Comparison of ENCODE assay signal across 20 cellular contexts in genomic region chr17:21165922-21166598, GRCh38. TPM values are rescaled to one million over a fixed set of nuclear protein-coding genes. Genes with fewer than 3 reads are reported as not detected.
A peak's percentile ranks its signal among the peaks of the same experiment; 100 is the strongest.
DNase-seq lines count a peak whose midpoint lies in the region; ATAC-seq and TF ChIP-seq lines count a peak whose summit lies in the region.
"Had no signal": no experiment of that assay in that cellular context is flagged by ENCODE, and none has a peak within 500 bp of the region (broad histone marks: within the 10 kb centered on the region; RNA-seq: fewer than 3 reads in every experiment).

No MANE protein-coding gene starts in this region.

- H3K9me2 ChIP-seq in PC-3 (replicated peaks; ENCODE audit: low read length), result no peaks in the 10 kb centered on the region

- no peak for TF ChIP-seq CTCF in left ventricle myocardium inferior (IDR thresholded peaks at IDR 0.05; ENCODE audit: borderline replicate concordance)
- TF ChIP-seq CTCF in osteoblast (IDR thresholded peaks at IDR 0.05; ENCODE audit: extremely low read depth, low read depth, low read length), result no peak
- no peak for TF ChIP-seq CTCF in transverse colon (IDR thresholded peaks at IDR 0.05)
- TF ChIP-seq CTCF in brain microvascular endothelial cell (IDR thresholded peaks at IDR 0.05; ENCODE audit: low read depth, low read length, missing control alignments), result no peak
- TF ChIP-seq CTCF in PC-3 (conservative IDR thresholded peaks at IDR 0.05; ENCODE audit: low read depth, low read length), result no peak

- H3K27me3 ChIP-seq in left ventricle myocardium inferior (ENCODE audit: low read depth) (no peaks in the 10 kb centered on the region), osteoblast (ENCODE audit: insufficient read depth, low read length) (no peaks in the 10 kb centered on the region), transverse colon (no peaks in the 10 kb centered on the region), brain microvascular endothelial cell (replicated peaks) (no peaks in the 10 kb centered on the region), PC-3 (ENCODE audit: low read length) (no peaks in the 10 kb centered on the region)
- H3K27me3 ChIP-seq: foreskin keratinocyte, neutrophil had no signal

- H3K4me3 ChIP-seq in left ventricle myocardium inferior (peak overlapping the region; percentile 57), osteoblast (ENCODE audit: insufficient read depth, low read length) (no peak overlapping the region), transverse colon (no peak overlapping the region), brain microvascular endothelial cell (ENCODE audit: low read depth, low read length) (no peak overlapping the region), PC-3 (ENCODE audit: low read length) (no peak overlapping the region)

- TF ChIP-seq POLR2A in transverse colon (IDR thresholded peaks at IDR 0.05), result no peak

- TF ChIP-seq EP300 in transverse colon (IDR thresholded peaks at IDR 0.05; ENCODE audit: low read depth), result no peak

- H3K9ac ChIP-seq in PC-3 (ENCODE audit: low read length), result no peak overlapping the region

- H4K20me1 ChIP-seq in osteoblast (ENCODE audit: insufficient read depth, low read length), result no peaks in the 10 kb centered on the region
- H4K20me1 ChIP-seq in PC-3 (ENCODE audit: low read length), result no peaks in the 10 kb centered on the region

- 82 to 90% methylated on average over 7 to 11 of the region's 11 CpGs for WGBS in transverse colon (ENCODE audit: low coverage in 1 of 2), 2 donors

- no TSS peak for BruUV-seq in PC-3 (replicated peaks; lab: Mats Ljungman, UMichigan)

- H3K79me2 ChIP-seq in osteoblast (ENCODE audit: insufficient read depth, low read length) (peaks cover 22% of the 10 kb centered on the region), PC-3 (ENCODE audit: low read length) (no peaks in the 10 kb centered on the region)

- H3K9me3 ChIP-seq in left ventricle myocardium inferior (replicated peaks) (no peaks in the 10 kb centered on the region), osteoblast (ENCODE audit: low read depth, low read length) (no peaks in the 10 kb centered on the region), transverse colon (no peaks in the 10 kb centered on the region), PC-3 (ENCODE audit: low read length) (no peaks in the 10 kb centered on the region)
- H3K9me3 ChIP-seq: neutrophil had no signal

- DNase-seq in caudate nucleus (lab: John Stamatoyannopoulos, UW) (no peak), left ventricle myocardium inferior (peak; percentile 80), osteoblast (ENCODE audit: insufficient read length, low spot score, missing footprints) (no peak), transverse colon (no peak), brain microvascular endothelial cell (no peak), NCI-H526 (lab: John Stamatoyannopoulos, UW) (no peak), NCI-H2107 treated with DMSO at 0.1 percent for 48 hours (lab: John Stamatoyannopoulos, UW; ENCODE audit: unreplicated experiment) (no peak), PC-3 (no peak)
- DNase-seq: activated B cell treated with CpG ODN at 0.5 μM for 24 hours; activated CD8-positive, alpha-beta memory T cell treated with anti-CD3 and anti-CD28 coated beads, Interleukin-2, amount 10 ng/mL, durations not matched to agents 7 days and 5 days; activated naive CD4-positive, alpha-beta T cell; effector memory CD4-positive, alpha-beta T cell; foreskin keratinocyte; KG1; NCI-H1105 treated with DMSO at 0.1 percent for 48 hours; SHP77 treated with DMSO at 0.1 percent for 48 hours; stimulated activated naive B cell treated with anti-CD40 and anti-IgM and Interleukin-4, amounts not matched to agents 10 μg/mL and 1 μg/mL and 100 μg/mL, for 72 hours; T-helper 2 cell had no signal

- peaks cover 81% of the 10 kb centered on the region for H3K4me1 ChIP-seq in left ventricle myocardium inferior
- H3K4me1 ChIP-seq in osteoblast (ENCODE audit: insufficient read depth, low read length), result peaks cover 37% of the 10 kb centered on the region
- peaks cover 11 to 43% (median 23%) of the 10 kb centered on the region in 4 donors for H3K4me1 ChIP-seq in transverse colon
- H3K4me1 ChIP-seq in PC-3 (ENCODE audit: insufficient read depth, low read length), result 0 out of 2 replicates have a peak, but pooled peaks cover 6% of the 10 kb centered on the region
- H3K4me1 ChIP-seq: foreskin keratinocyte had no signal

- CTCF ChIA-PET in PC-3 (lab: Charles Lee), result no interaction called here

- H3K27ac ChIP-seq in caudate nucleus (ENCODE audit: low read depth, low read length) (peak overlapping the region; percentile 41), left ventricle myocardium inferior (replicated peaks) (peak overlapping the region; percentile 91), osteoblast (ENCODE audit: low read depth, low read length) (peak overlapping the region; percentile 87), transverse colon (peak overlapping the region; percentile 69 to 73 (median 70)), brain microvascular endothelial cell (no peak overlapping the region), PC-3 (ENCODE audit: low read length) (no peak overlapping the region)
- H3K27ac ChIP-seq: foreskin keratinocyte, HL-60, neutrophil had no signal

- H3K36me3 ChIP-seq in left ventricle myocardium inferior (no peaks in the 10 kb centered on the region), osteoblast (ENCODE audit: insufficient read depth, low read length) (no peaks in the 10 kb centered on the region), transverse colon (no peaks in the 10 kb centered on the region), brain microvascular endothelial cell (replicated peaks) (no peaks in the 10 kb centered on the region), PC-3 (ENCODE audit: low read depth, low read length) (no peaks in the 10 kb centered on the region)
- H3K36me3 ChIP-seq: neutrophil had no signal

- peak overlapping the region; percentile 19 for H2AFZ ChIP-seq in osteoblast (ENCODE audit: low read length)
- H2AFZ ChIP-seq in PC-3 (ENCODE audit: low read length), result no peak overlapping the region

- H3F3A ChIP-seq in PC-3 (ENCODE audit: low read length, unreplicated experiment), result no peaks in the 10 kb centered on the region

- intact Hi-C loops in left ventricle myocardium inferior (cut with micrococcal nuclease) (no loop called here), transverse colon (cut with DNase I; ENCODE audit: low total_unique reads) (no loop called here), PC-3 (cut with micrococcal nuclease) (no loop called here)

- ATAC-seq in PC-3, result no peak
- ATAC-seq: activated CD8-positive, alpha-beta memory T cell treated with anti-CD3 and anti-CD28 coated beads, Interleukin-2, amount 10 ng/mL, durations not matched to agents 7 days and 5 days; foreskin keratinocyte; stimulated activated naive B cell treated with anti-CD40 and anti-IgM and Interleukin-4, amounts not matched to agents 10 μg/mL and 1 μg/mL and 100 μg/mL, for 72 hours had no signal

- POLR2A ChIA-PET in PC-3 (lab: Charles Lee; ENCODE audit: unreplicated experiment), result no interaction called here

- in situ Hi-C loops in transverse colon (cut with MboI; ENCODE audit: low pct_ligation_motif_present in 1 of 4, low pct_unique_long_range_greater_than_20kb in 1 of 4, low sequenced_read_pairs in 3 of 4) (no loop called here), brain microvascular endothelial cell (cut with HindIII; ENCODE audit: low pct_ligation_motif_present, low sequenced_read_pairs) (no loop called here)

- H3K4me2 ChIP-seq in osteoblast (ENCODE audit: insufficient read depth, low read length) (peak overlapping the region; percentile 32), PC-3 (ENCODE audit: low read length) (no peak overlapping the region)

RNA-seq across cellular contexts. Expression of gene DHRS7B, which starts 39.3 kb away (rescaled TPM):
- total RNA-seq in left ventricle myocardium inferior (33.4 TPM), osteoblast (15.2 and 19.4 TPM in 2 replicates), transverse colon (10 to 100 TPM; 14.6 to 80.6 (median 47.7) TPM), PC-3 (2014; rRNA removed) (29.5 and 38.4 TPM in 2 replicates)

RNA-seq across cellular contexts. Expression of gene TMEM11, which starts 47.9 kb away (rescaled TPM):
- total RNA-seq in left ventricle myocardium inferior (39.7 TPM), osteoblast (12.1 and 18.1 TPM in 2 replicates), transverse colon (10 to 100 TPM; 15.1 to 35.0 (median 24.5) TPM), PC-3 (2014; rRNA removed) (58.1 and 70.8 TPM in 2 replicates)

Comparison
In these comparisons a context has a peak if more than half of its experiments do, and no peak if none do; other contexts are left out.
1. H3K27ac ChIP-seq: peak in caudate nucleus (single experiment), left ventricle myocardium inferior (single experiment), osteoblast (single experiment) and transverse colon (4 of 4); none in brain microvascular endothelial cell (single experiment) and PC-3 (single experiment).